16 cellular contexts compared by ENCODE assay signal in genomic region chr5:138695781-138696180, GRCh38. TPM values are rescaled to one million over a fixed set of nuclear protein-coding genes. Genes with fewer than 3 reads are reported as not detected.
DNase-seq lines count a peak whose midpoint lies in the region; ATAC-seq and TF ChIP-seq lines count a peak whose summit lies in the region.
"Had no signal": no experiment of that assay in that cellular context is flagged by ENCODE, and none has a peak within 500 bp of the region (broad histone marks: within the 10 kb centered on the region; RNA-seq: fewer than 3 reads in every experiment).

No MANE protein-coding gene starts in this region.

- WGBS in SK-N-SH (ENCODE audit: low lambda C conversion rate), result 85% methylated on average over 3 of the region's 3 CpGs
- WGBS in right cardiac atrium, result 88% methylated on average over 3 of the region's 3 CpGs
- WGBS in smooth muscle cell (ENCODE audit: low lambda C conversion rate), result 48% methylated on average over 3 of the region's 3 CpGs

- CTCF ChIA-PET in SK-N-SH (lab: Yijun Ruan, JAX), result interaction anchor here (1.1 kb wide), 1 partner anchor 100 kb away, joined by 3 read pairs; no protein-coding TSS in a partner anchor

- no peak for ATAC-seq in SK-N-SH treated with all-trans-retinoic acid at 6 μM for 48 hours
- ATAC-seq in right cardiac atrium, result peak; percentile 30 to 32
- ATAC-seq in Right ventricle myocardium inferior, result no peak
- no peak for ATAC-seq in foreskin keratinocyte
- ATAC-seq in left lobe of liver, result no peak

- no peak for TF ChIP-seq RAD21 in SK-N-SH (IDR thresholded peaks at IDR 0.05; ENCODE audit: low read length)

- H4K20me1 ChIP-seq in SK-N-SH (ENCODE audit: insufficient read depth) (no peaks in the 10 kb centered on the region), smooth muscle cell (ENCODE audit: low read depth) (no peaks in the 10 kb centered on the region)

- DNase-seq in SK-N-SH (no peak), right cardiac atrium (no peak), Right ventricle myocardium inferior (ENCODE audit: missing footprints) (no peak), foreskin keratinocyte (no peak), smooth muscle cell (lab: John Stamatoyannopoulos, UW; ENCODE audit: unreplicated experiment) (no peak), substantia nigra (lab: John Stamatoyannopoulos, UW) (no peak), left lobe of liver (ENCODE audit: low spot score) (no peak)
- DNase-seq: AML-193; CD4-positive, alpha-beta T cell; HCEC 1CT had no signal

- H3K4me2 ChIP-seq in SK-N-SH (0 out of 2 replicates have a peak overlapping the region, but pooled peaks have one; percentile 34), smooth muscle cell (peak overlapping the region; percentile 46)
- H3K4me2 ChIP-seq: A549 had no signal

- intact Hi-C loops in right cardiac atrium (cut with DNase I) (no loop called here), Right ventricle myocardium inferior (cut with DNase I) (no loop called here)

- H3K9me3 ChIP-seq in SK-N-SH (no peaks in the 10 kb centered on the region), right cardiac atrium (ENCODE audit: control insufficient read depth, low read length) (no peaks in the 10 kb centered on the region), smooth muscle cell (replicated peaks; ENCODE audit: low read depth) (no peaks in the 10 kb centered on the region)
- H3K9me3 ChIP-seq: A549, Caco-2 had no signal

- no peaks in the 10 kb centered on the region for H3K79me2 ChIP-seq in SK-N-SH (ENCODE audit: insufficient read depth)
- no peaks in the 10 kb centered on the region for H3K79me2 ChIP-seq in smooth muscle cell (ENCODE audit: low read depth)

- H3K27me3 ChIP-seq in SK-N-SH (ENCODE audit: insufficient read depth), result no peaks in the 10 kb centered on the region
- no peaks in the 10 kb centered on the region for H3K27me3 ChIP-seq in right cardiac atrium (ENCODE audit: control insufficient read depth, insufficient read depth)
- no peaks in the 10 kb centered on the region for H3K27me3 ChIP-seq in foreskin keratinocyte
- no peaks in the 10 kb centered on the region for H3K27me3 ChIP-seq in smooth muscle cell (ENCODE audit: low read depth)

- no peaks in the 10 kb centered on the region for H3F3A ChIP-seq in SK-N-SH (replicated peaks; ENCODE audit: insufficient read depth)
- peaks cover 13% of the 10 kb centered on the region for H3F3A ChIP-seq in smooth muscle cell (ENCODE audit: low read depth)

- H3K4me1 ChIP-seq in SK-N-SH (ENCODE audit: control insufficient read depth in 1 of 2, insufficient read depth in 2 of 2, low read depth in 1 of 2, low read length in 1 of 2) (peaks cover 10 to 12% of the 10 kb centered on the region in 2 experiments; a peak in 2 of 4 replicates), right cardiac atrium (ENCODE audit: control insufficient read depth, insufficient read depth, low read length) (no peaks in the 10 kb centered on the region), foreskin keratinocyte (peaks cover 11% of the 10 kb centered on the region), smooth muscle cell (ENCODE audit: low read depth) (peaks cover 4% of the 10 kb centered on the region)
- H3K4me1 ChIP-seq: A549 had no signal

- H2AFZ ChIP-seq in SK-N-SH (ENCODE audit: low read depth) (no peak overlapping the region), smooth muscle cell (ENCODE audit: low read depth) (peak overlapping the region; percentile 64)
- H2AFZ ChIP-seq: GM23248 had no signal

- H3K36me3 ChIP-seq in SK-N-SH (replicated peaks in 1 of 2; ENCODE audit: control insufficient read depth in 1 of 2, insufficient read depth in 2 of 2, low read length in 1 of 2) (no peaks in the 10 kb centered on the region), smooth muscle cell (ENCODE audit: low read depth) (no peaks in the 10 kb centered on the region)

- H3K4me3 ChIP-seq in SK-N-SH (ENCODE audit: low read depth in 2 of 2, low read length in 1 of 2), result no peak overlapping the region
- H3K4me3 ChIP-seq in right cardiac atrium (ENCODE audit: low read length), result no peak overlapping the region
- H3K4me3 ChIP-seq in smooth muscle cell, result no peak overlapping the region
- H3K4me3 ChIP-seq: A549, GM23248 had no signal

- H3K27ac ChIP-seq in SK-N-SH (ENCODE audit: low read depth in 2 of 2, low read length in 1 of 2), result no peak overlapping the region; a peak in 1 of 4 replicates
- no peak overlapping the region for H3K27ac ChIP-seq in right cardiac atrium (ENCODE audit: low read length)
- peak overlapping the region; percentile 53 for H3K27ac ChIP-seq in foreskin keratinocyte
- peak overlapping the region; percentile 84 for H3K27ac ChIP-seq in smooth muscle cell (ENCODE audit: low read depth)
- H3K27ac ChIP-seq in substantia nigra (ENCODE audit: low read depth, low read length, poor library complexity, severe bottlenecking), result no peak overlapping the region
- H3K27ac ChIP-seq: 22Rv1, A549, C4-2B, GM23248 had no signal

- POLR2A ChIA-PET in SK-N-SH (lab: Yijun Ruan, JAX), result interaction anchor here (0.6 kb wide), 1 partner anchor 69 kb away, joined by 6 read pairs; no protein-coding TSS in a partner anchor

- TF ChIP-seq CTCF in SK-N-SH (IDR thresholded peaks at IDR 0.05) (no peak), foreskin keratinocyte (conservative IDR thresholded peaks at IDR 0.05) (no peak), smooth muscle cell (IDR thresholded peaks at IDR 0.05; ENCODE audit: borderline replicate concordance, insufficient read depth, poor library complexity, severe bottlenecking) (no peak)

- H3K9ac ChIP-seq in SK-N-SH, result no peak overlapping the region
- peak overlapping the region; percentile 33 for H3K9ac ChIP-seq in smooth muscle cell (ENCODE audit: low read depth)
- H3K9ac ChIP-seq: GM23248 had no signal

- H3K9me2 ChIP-seq in SK-N-SH, result no peaks in the 10 kb centered on the region

- TF ChIP-seq EP300 in SK-N-SH (IDR thresholded peaks at IDR 0.05; ENCODE audit: borderline replicate concordance in 1 of 2, low read depth in 1 of 2, low read length in 1 of 2), result no peak

TF ChIP-seq in SK-N-SH, 30 proteins besides CTCF, POLR2A, EP300 and RAD21 (continues in another document):
- TF ChIP-seq JUND (IDR thresholded peaks at IDR 0.05) (no peak), FOXJ3 (CRISPR knock-in tag; IDR thresholded peaks at IDR 0.05) (no peak), ZBTB33 (IDR thresholded peaks at IDR 0.05; ENCODE audit: borderline replicate concordance, low read depth) (no peak), YY1 (IDR thresholded peaks at IDR 0.05; ENCODE audit: low read depth) (no peak)
- TF ChIP-seq, protein P1, sequence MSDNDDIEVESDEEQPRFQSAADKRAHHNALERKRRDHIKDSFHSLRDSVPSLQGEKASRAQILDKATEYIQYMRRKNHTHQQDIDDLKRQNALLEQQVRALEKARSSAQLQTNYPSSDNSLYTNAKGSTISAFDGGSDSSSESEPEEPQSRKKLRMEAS (IDR thresholded peaks at IDR 0.05; ENCODE audit: low read depth), result no peak

TF ChIP-seq in SK-N-SH treated with all-trans-retinoic acid at 6 μM for 48 hours, 23 proteins besides CTCF, POLR2A, EP300 and RAD21 (continues in another document):
- TF ChIP-seq PPARA (CRISPR knock-in tag; IDR thresholded peaks at IDR 0.05; ENCODE audit: borderline replicate concordance), result no peak
- no peak for TF ChIP-seq TSHZ2 (CRISPR knock-in tag; IDR thresholded peaks at IDR 0.05)
- no peak for TF ChIP-seq ZNF8 (CRISPR knock-in tag; IDR thresholded peaks at IDR 0.05)
- no peak for TF ChIP-seq ZFP3 (CRISPR knock-in tag; IDR thresholded peaks at IDR 0.05)
- no peak for TF ChIP-seq ZC3H10 (CRISPR knock-in tag; IDR thresholded peaks at IDR 0.05)
- no peak for TF ChIP-seq ZNF70 (CRISPR knock-in tag; IDR thresholded peaks at IDR 0.05)
- TF ChIP-seq, protein P2, sequence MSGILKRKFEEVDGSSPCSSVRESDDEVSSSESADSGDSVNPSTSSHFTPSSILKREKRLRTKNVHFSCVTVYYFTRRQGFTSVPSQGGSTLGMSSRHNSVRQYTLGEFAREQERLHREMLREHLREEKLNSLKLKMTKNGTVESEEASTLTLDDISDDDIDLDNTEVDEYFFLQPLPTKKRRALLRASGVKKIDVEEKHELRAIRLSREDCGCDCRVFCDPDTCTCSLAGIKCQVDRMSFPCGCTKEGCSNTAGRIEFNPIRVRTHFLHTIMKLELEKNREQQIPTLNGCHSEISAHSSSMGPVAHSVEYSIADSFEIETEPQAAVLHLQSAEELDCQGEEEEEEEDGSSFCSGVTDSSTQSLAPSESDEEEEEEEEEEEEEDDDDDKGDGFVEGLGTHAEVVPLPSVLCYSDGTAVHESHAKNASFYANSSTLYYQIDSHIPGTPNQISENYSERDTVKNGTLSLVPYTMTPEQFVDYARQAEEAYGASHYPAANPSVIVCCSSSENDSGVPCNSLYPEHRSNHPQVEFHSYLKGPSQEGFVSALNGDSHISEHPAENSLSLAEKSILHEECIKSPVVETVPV (CRISPR knock-in tag; IDR thresholded peaks at IDR 0.05), result no peak
- no peak for TF ChIP-seq ISL1 (CRISPR knock-in tag; IDR thresholded peaks at IDR 0.05)

RNA-seq across cellular contexts. Expression of gene CTNNA1, which starts 57.4 kb away (rescaled TPM):
- polyA plus RNA-seq in SK-N-SH (2012; rRNA removed) (118 and 130 TPM in 2 replicates), right cardiac atrium (163 TPM), foreskin keratinocyte (146 and 149 TPM in 2 replicates), smooth muscle cell (148 and 149 TPM in 2 replicates)
- 122 and 123 TPM in 2 replicates for polyA plus RNA-seq in SK-N-SH (2012; cell fraction: cytosol; rRNA removed)
- polyA plus RNA-seq in SK-N-SH (2012; cell fraction: nucleus; rRNA removed), result 161 and 184 TPM in 2 replicates
- total RNA-seq in right cardiac atrium (100 to 1,000 TPM; 264 to 360 (median 290) TPM), Right ventricle myocardium inferior (322 TPM), foreskin keratinocyte (250 and 266 TPM in 2 replicates), smooth muscle cell (251 and 285 TPM in 2 replicates), left lobe of liver (116 TPM)

Comparison
In these comparisons a context has a peak if more than half of its experiments do, and no peak if none do; other contexts are left out.
1. ATAC-seq: peak in right cardiac atrium (2 of 2); none in SK-N-SH treated with all-trans-retinoic acid at 6 μM for 48 hours (single experiment), Right ventricle myocardium inferior (single experiment), foreskin keratinocyte (single experiment) and left lobe of liver (single experiment).
2. H3K27ac ChIP-seq: peak in foreskin keratinocyte (single experiment) and smooth muscle cell (single experiment); none in SK-N-SH (0 of 2), right cardiac atrium (single experiment) and substantia nigra (single experiment).